In genomic region chr5:177111720-177112394, GRCh38 we compare ENCODE assay signal across 8 cellular contexts.
DNase-seq lines count a peak whose midpoint lies in the region; ATAC-seq and TF ChIP-seq lines count a peak whose summit lies in the region.

No MANE protein-coding gene starts in this region.

- peak; percentile 43 for DNase-seq in EH (ENCODE audit: low read depth)
- peak; percentile 94 for DNase-seq in HuH-7 (ENCODE audit: low spot score)
- DNase-seq in activated naive CD8-positive, alpha-beta T cell treated with anti-CD3 and anti-CD28 coated beads, Interleukin-2, amount 50 U/mL, for 16 hours (ENCODE audit: low read depth, low spot score), result peak; percentile 37
- peak; percentile 69 for DNase-seq in hepatic stellate cell (ENCODE audit: low spot score)
- DNase-seq in stimulated activated CD4-positive, alpha-beta T cell treated with anti-CD3 and anti-CD28 coated beads, Interleukin-12 subunit alpha, Interleukin-12 subunit beta, amount 100 ng/mL, for 24 hours (ENCODE audit: low read depth in 2 of 2), result peak; percentile 33 to 57
- no peak for DNase-seq in cortex of kidney (lab: John Stamatoyannopoulos, UW)

- peak; percentile 80 for ATAC-seq in SK-N-SH treated with all-trans-retinoic acid at 6 μM for 48 hours
- no peak for ATAC-seq in GM21737 (IDR thresholded peaks at IDR 0.05; ENCODE audit: unreplicated experiment)

TF ChIP-seq in SK-N-SH treated with all-trans-retinoic acid at 6 μM for 48 hours, 23 proteins besides CTCF, POLR2A, EP300 and RAD21:
- TF ChIP-seq POU6F1 (CRISPR knock-in tag; IDR thresholded peaks at IDR 0.05; ENCODE audit: borderline replicate concordance, low read depth) (no peak), PATZ1 (CRISPR knock-in tag; IDR thresholded peaks at IDR 0.05; ENCODE audit: borderline replicate concordance) (no peak), CSDC2 (CRISPR knock-in tag; IDR thresholded peaks at IDR 0.05) (no peak), ZFP30 (CRISPR knock-in tag; IDR thresholded peaks at IDR 0.05) (no peak), RARB (CRISPR knock-in tag; IDR thresholded peaks at IDR 0.05) (no peak), CSRNP3 (CRISPR knock-in tag; IDR thresholded peaks at IDR 0.05) (no peak), TOX (CRISPR knock-in tag; IDR thresholded peaks at IDR 0.05; ENCODE audit: borderline replicate concordance) (no peak), ZC3H10 (CRISPR knock-in tag; IDR thresholded peaks at IDR 0.05) (no peak)
